ENCODE assay signal across 10 cellular contexts in the genomic region with DNA sequence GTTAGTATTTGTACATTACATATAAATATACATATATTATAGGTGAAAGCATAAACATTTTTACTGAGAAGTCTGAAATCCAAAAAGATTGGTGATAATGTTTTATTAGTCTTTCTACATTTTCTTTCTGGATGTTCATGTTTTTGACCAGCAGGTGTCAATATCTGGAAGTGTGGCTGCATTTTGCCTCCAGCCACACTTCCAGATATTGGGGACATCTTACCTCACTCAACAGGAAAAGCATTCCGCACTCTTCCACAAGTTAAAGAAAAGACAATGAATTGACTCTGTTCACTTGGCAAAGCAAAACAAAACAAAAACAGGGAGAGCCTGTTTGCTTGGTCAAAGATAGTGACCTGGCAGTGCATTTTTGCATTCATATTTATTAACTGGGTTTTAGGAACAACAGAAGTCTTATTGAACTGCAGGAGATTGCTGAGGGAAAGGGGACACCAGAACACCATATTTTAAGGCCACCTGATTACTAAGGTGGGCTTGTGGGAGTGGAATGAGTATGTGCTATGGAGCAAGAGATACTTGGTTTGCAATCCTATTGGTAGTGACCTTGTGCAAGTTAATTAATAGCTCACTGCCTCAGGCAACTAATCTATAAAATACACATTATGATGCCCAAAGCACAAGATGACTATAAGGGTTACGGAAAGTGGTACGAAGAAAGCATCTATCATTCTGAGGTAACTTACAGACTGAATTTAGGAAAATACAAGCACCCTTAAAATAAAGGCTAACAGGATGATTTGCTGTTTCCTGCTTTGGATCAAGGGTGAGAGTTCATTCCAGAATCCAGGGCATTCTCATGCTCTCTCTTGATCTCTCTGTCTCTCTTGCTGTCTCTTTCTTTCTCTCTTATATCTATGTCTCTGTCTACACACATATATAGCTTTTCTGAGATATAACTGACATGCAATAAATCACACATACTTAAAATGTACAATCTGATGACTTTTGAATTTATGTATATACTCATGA.
DNase-seq lines count a peak whose midpoint lies in the region; ATAC-seq, FAIRE-seq and TF ChIP-seq lines count a peak whose summit lies in the region.
"Had no signal": no experiment of that assay in that cellular context is flagged by ENCODE, and none has a peak within 500 bp of the region (broad histone marks: within the 10 kb centered on the region; RNA-seq: fewer than 3 reads in every experiment).

No MANE protein-coding gene starts in this region.

- no peak for TF ChIP-seq POLR2A in HepG2 (IDR thresholded peaks at IDR 0.05; ENCODE audit: insufficient read depth in 1 of 2, low read depth in 2 of 2, low read length in 2 of 2)

- BruUV-seq in HepG2 (replicated peaks; lab: Mats Ljungman, UMichigan): no TSS peak

- H3K4me1 ChIP-seq in BE2C (no peaks in the 10 kb centered on the region), HepG2 (ENCODE audit: insufficient read depth, low read length) (peaks cover 9% of the 10 kb centered on the region)

- POLR2A ChIA-PET in HepG2 (lab: Yijun Ruan, JAX): no interaction called here

- 3% methylated on average over 3 of the region's 3 CpGs for WGBS in HepG2 (ENCODE audit: low lambda C conversion rate)

- H3K27ac ChIP-seq in HepG2 (ENCODE audit: extremely low read length, insufficient read depth, low read length): no peak overlapping the region

- no peaks in the 10 kb centered on the region for H3K36me3 ChIP-seq in BE2C
- no peaks in the 10 kb centered on the region for H3K36me3 ChIP-seq in HepG2 (replicated peaks in 1 of 2; ENCODE audit: control insufficient read depth in 1 of 2, insufficient read depth in 2 of 2, low read length in 2 of 2)

- peak; percentile 91 for ATAC-seq in HepG2

- H3K27ac Mint-ChIP-seq in brain: no peak overlapping the region

- H3K9me3 ChIP-seq in BE2C (no peaks in the 10 kb centered on the region), HepG2 (ENCODE audit: low read length) (no peaks in the 10 kb centered on the region)

- DNase-seq in BE2C (no peak), HFF-Myc (ENCODE audit: extremely low read depth, low read depth) (no peak), HepG2 (ENCODE audit: low spot score) (peak; percentile 7), anterior cingulate cortex (lab: John Stamatoyannopoulos, UW) (no peak), NCI-H2196 treated with DMSO at 0.1 percent for 48 hours (lab: John Stamatoyannopoulos, UW; ENCODE audit: unreplicated experiment) (no peak)
- DNase-seq in activated T-cell treated with anti-CD3 and anti-CD28 coated beads, Interleukin-2, amount 50 U/mL, for 1 hour: no peak
- no peak for DNase-seq in activated CD4-positive, alpha-beta T cell treated with anti-CD3 and anti-CD28 coated beads for 48 hours
- DNase-seq: activated T-cell treated with anti-CD3 and anti-CD28 coated beads for 4 hours had no signal

- CTCF ChIA-PET in HepG2 (lab: Yijun Ruan, JAX; ENCODE audit: low intra/inter-chr PET ratio, low total read pairs): interaction anchor here (2.2 kb wide), 1 partner anchor 823 kb away, joined by 8 read pairs; no protein-coding TSS in a partner anchor

- no peak for TF ChIP-seq EP300 in HepG2 (IDR thresholded peaks at IDR 0.05; ENCODE audit: low read depth in 2 of 2, low read length in 2 of 2)
- no peak for TF ChIP-seq EP300 in HepG2 (CRISPR knock-in tag; IDR thresholded peaks at IDR 0.05; ENCODE audit: borderline replicate concordance)

- H3K27me3 ChIP-seq in BE2C: no peaks in the 10 kb centered on the region
- no peaks in the 10 kb centered on the region for H3K27me3 ChIP-seq in HepG2 (ENCODE audit: control insufficient read depth in 1 of 2, insufficient read depth in 2 of 2, low read length in 2 of 2)

- in situ Hi-C loops in HepG2 (cut with HindIII; ENCODE audit: extremely low pct_ligation_motif_present, low pct_unique_long_range_greater_than_20kb): no loop called here

- no peaks in the 10 kb centered on the region for H4K20me1 ChIP-seq in HepG2 (ENCODE audit: insufficient read depth, low read length)

- no peaks in the 10 kb centered on the region for H3K4me1 Mint-ChIP-seq in brain

- intact Hi-C loops in HepG2 (cut with micrococcal nuclease; ENCODE audit: unreplicated experiment): loop anchor here (1.0 to 10.0 kb wide), 4 partner anchors 187 to 823 kb away; no protein-coding TSS in a partner anchor

- H3K9me3 Mint-ChIP-seq in brain: peaks cover 0 to 17% (median 4%) of the 10 kb centered on the region in 5 experiments

- no peak overlapping the region for H3K9ac ChIP-seq in HepG2 (ENCODE audit: insufficient read depth, low read depth, low read length)

- H3K4me3 Mint-ChIP-seq in brain: no peak overlapping the region

- no peaks in the 10 kb centered on the region for H3K79me2 ChIP-seq in HepG2 (ENCODE audit: insufficient read depth, low read length)

- no peak for FAIRE-seq in HepG2 (lab: Jason Lieb, UNC)
- FAIRE-seq: GM12892 had no signal

- TF ChIP-seq CTCF in BE2C (IDR thresholded peaks at IDR 0.05; ENCODE audit: low read depth, low read length): peak; percentile 53
- peak; percentile 20 for TF ChIP-seq CTCF in HFF-Myc (IDR thresholded peaks at IDR 0.05; ENCODE audit: low read depth, low read length, missing control alignments)
- peak; percentile 30 to 44 for TF ChIP-seq CTCF in brain (conservative IDR thresholded peaks at IDR 0.05)
- peak; percentile 30; the same call in 1 of the 2 replicates for TF ChIP-seq CTCF in HepG2 (CRISPR knock-in tag; IDR thresholded peaks at IDR 0.05)

- H3K4me3 ChIP-seq in BE2C (ENCODE audit: low read depth, low read length): no peak overlapping the region
- H3K4me3 ChIP-seq in HFF-Myc (replicated peaks; ENCODE audit: low read depth, low read length): no peak overlapping the region
- H3K4me3 ChIP-seq in HepG2 (replicated peaks in 1 of 3; ENCODE audit: insufficient read depth in 1 of 3, low read depth in 2 of 3, low read length in 3 of 3): no peak overlapping the region

- peak overlapping the region; percentile 29; the same call in 1 of the 2 replicates for H3K4me2 ChIP-seq in HepG2 (ENCODE audit: low read depth, low read length)

- H2AFZ ChIP-seq in HepG2 (ENCODE audit: low read length): no peak overlapping the region

- TF ChIP-seq RAD21 in HepG2 (CRISPR knock-in tag; IDR thresholded peaks at IDR 0.05): no peak

- H3K27me3 Mint-ChIP-seq in brain: no peaks in the 10 kb centered on the region

- no peaks in the 10 kb centered on the region for H3K36me3 Mint-ChIP-seq in brain

TF ChIP-seq in HepG2, 621 proteins besides CTCF, POLR2A, EP300 and RAD21 (continues in another document):
- TF ChIP-seq SRY (CRISPR knock-in tag; IDR thresholded peaks at IDR 0.05) (no peak), HNF4A (CRISPR knock-in tag; IDR thresholded peaks at IDR 0.05) (0 out of 2 replicates have a peak, but pooled peaks have one; percentile 6), THAP7 (CRISPR knock-in tag; IDR thresholded peaks at IDR 0.05) (no peak), ZNF703 (CRISPR knock-in tag; IDR thresholded peaks at IDR 0.05; ENCODE audit: borderline replicate concordance) (no peak), KDM2A (CRISPR knock-in tag; IDR thresholded peaks at IDR 0.05; ENCODE audit: borderline replicate concordance, low read depth) (no peak), MIXL1 (CRISPR knock-in tag; IDR thresholded peaks at IDR 0.05) (peak; percentile 60; the same call in 1 of the 2 replicates), ZNF639 (CRISPR knock-in tag; conservative IDR thresholded peaks at IDR 0.05) (no peak), CEBPB (IDR thresholded peaks at IDR 0.05; ENCODE audit: borderline replicate concordance, low read depth, low read length) (peak; percentile 22; the same call in 1 of the 2 replicates), NONO (IDR thresholded peaks at IDR 0.05) (no peak), NONO (CRISPR knock-in tag; conservative IDR thresholded peaks at IDR 0.05) (no peak), SMYD3 (CRISPR knock-in tag; IDR thresholded peaks at IDR 0.05) (no peak), ZMYM3 (CRISPR knock-in tag; IDR thresholded peaks at IDR 0.05) (no peak), ARNT (IDR thresholded peaks at IDR 0.05) (no peak), ZNF232 (CRISPR knock-in tag; IDR thresholded peaks at IDR 0.05; ENCODE audit: borderline replicate concordance) (no peak)
- TF ChIP-seq, protein P1, sequence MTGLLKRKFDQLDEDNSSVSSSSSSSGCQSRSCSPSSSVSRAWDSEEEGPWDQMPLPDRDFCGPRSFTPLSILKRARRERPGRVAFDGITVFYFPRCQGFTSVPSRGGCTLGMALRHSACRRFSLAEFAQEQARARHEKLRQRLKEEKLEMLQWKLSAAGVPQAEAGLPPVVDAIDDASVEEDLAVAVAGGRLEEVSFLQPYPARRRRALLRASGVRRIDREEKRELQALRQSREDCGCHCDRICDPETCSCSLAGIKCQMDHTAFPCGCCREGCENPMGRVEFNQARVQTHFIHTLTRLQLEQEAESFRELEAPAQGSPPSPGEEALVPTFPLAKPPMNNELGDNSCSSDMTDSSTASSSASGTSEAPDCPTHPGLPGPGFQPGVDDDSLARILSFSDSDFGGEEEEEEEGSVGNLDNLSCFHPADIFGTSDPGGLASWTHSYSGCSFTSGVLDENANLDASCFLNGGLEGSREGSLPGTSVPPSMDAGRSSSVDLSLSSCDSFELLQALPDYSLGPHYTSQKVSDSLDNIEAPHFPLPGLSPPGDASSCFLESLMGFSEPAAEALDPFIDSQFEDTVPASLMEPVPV (CRISPR knock-in tag; IDR thresholded peaks at IDR 0.05): no peak
